In the genomic region with DNA sequence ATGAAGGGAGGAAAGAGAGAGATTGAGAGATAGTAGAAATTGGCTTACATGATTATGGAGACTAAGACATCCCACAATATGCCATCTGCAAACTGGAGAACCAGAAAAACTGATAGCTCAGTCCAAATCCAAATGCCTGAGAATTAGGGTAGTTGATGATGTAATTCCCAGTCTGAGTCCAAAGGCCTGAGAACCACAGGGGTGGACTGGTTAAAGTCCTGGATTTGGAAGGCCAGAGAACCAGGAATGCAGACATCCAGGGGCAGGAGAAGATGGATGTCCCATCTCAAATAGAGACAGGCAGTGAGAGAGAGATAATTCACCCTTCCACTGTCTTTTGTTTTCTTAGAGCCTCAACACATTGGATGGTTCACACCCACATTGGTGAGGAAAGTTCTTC, we compare ENCODE assay signal across 28 cellular contexts.
"Had no signal": no experiment of that assay in that cellular context is flagged by ENCODE, and none has a peak within 500 bp of the region (broad histone marks: within the 10 kb centered on the region; RNA-seq: fewer than 3 reads in every experiment).

No MANE protein-coding gene starts in this region.

- H3K27ac ChIP-seq: colonic mucosa, coronary artery, dorsolateral prefrontal cortex, epithelial cell of prostate, esophagus muscularis mucosa, esophagus squamous epithelium, foreskin keratinocyte, gastrocnemius medialis, gastroesophageal sphincter, heart left ventricle, heart right ventricle had no signal

- H3K27me3 ChIP-seq: colonic mucosa, esophagus muscularis mucosa, esophagus squamous epithelium, foreskin keratinocyte, gastrocnemius medialis, gastroesophageal sphincter, heart left ventricle, heart right ventricle had no signal

- H3K9me3 ChIP-seq: colonic mucosa, esophagus muscularis mucosa, gastrocnemius medialis, gastroesophageal sphincter, heart left ventricle had no signal

- H3K27me3 Mint-ChIP-seq: dendritic cell treated with granulocyte-macrophage colony-stimulating factor and Interleukin-4, amounts not matched to agents 40 ng/mL and 50 ng/mL, for 4 days; effector memory CD8-positive, alpha-beta T cell had no signal

- H3K36me3 ChIP-seq: colonic mucosa, esophagus muscularis mucosa, esophagus squamous epithelium, gastrocnemius medialis, gastroesophageal sphincter, heart left ventricle, heart right ventricle had no signal

- H3K4me3 ChIP-seq: colonic mucosa, coronary artery, dorsolateral prefrontal cortex, esophagus muscularis mucosa, esophagus squamous epithelium, gastrocnemius medialis, gastroesophageal sphincter, heart left ventricle, heart right ventricle had no signal

- DNase-seq: colonic mucosa; cortex of kidney; dermis blood vessel endothelial cell; dorsolateral prefrontal cortex; effector CD4-positive, alpha-beta T cell; effector memory CD4-positive, alpha-beta T cell; effector memory CD8-positive, alpha-beta T cell; endodermal cell; erythroblast; esophagus squamous epithelium; foreskin fibroblast; foreskin keratinocyte; foreskin melanocyte; gastrocnemius medialis; glutamatergic neuron; head of caudate nucleus; heart left ventricle; heart right ventricle had no signal

- H3K27ac Mint-ChIP-seq: dendritic cell treated with granulocyte-macrophage colony-stimulating factor and Interleukin-4, amounts not matched to agents 40 ng/mL and 50 ng/mL, for 4 days; effector memory CD8-positive, alpha-beta T cell; endodermal cell had no signal

- H3K4me1 ChIP-seq: colonic mucosa, esophagus muscularis mucosa, esophagus squamous epithelium, foreskin keratinocyte, gastrocnemius medialis, gastroesophageal sphincter, heart left ventricle, heart right ventricle had no signal

- H3K4me3 Mint-ChIP-seq: dendritic cell treated with granulocyte-macrophage colony-stimulating factor and Interleukin-4, amounts not matched to agents 40 ng/mL and 50 ng/mL, for 4 days; effector memory CD8-positive, alpha-beta T cell; endodermal cell had no signal

- ATAC-seq: effector memory CD8-positive, alpha-beta T cell; esophagus mucosa; foreskin keratinocyte; gastrocnemius medialis; gastroesophageal sphincter; heart left ventricle; heart right ventricle had no signal

- FAIRE-seq: colon, endometrium, endothelial cell of umbilical vein, frontal cortex had no signal
